ENCODE assay signal across 1 cellular context in genomic region chr22:37731804-37732471, GRCh38.
TF ChIP-seq lines count a peak whose summit lies in the region.

No MANE protein-coding gene starts in this region.

TF ChIP-seq in HepG2, 621 proteins besides CTCF, POLR2A, EP300 and RAD21 (continued from another document and continues in another):
- TF ChIP-seq ZNF800 (CRISPR knock-in tag; IDR thresholded peaks at IDR 0.05) (0 out of 2 replicates have a peak, but pooled peaks have one; percentile 44), ATF2 (CRISPR knock-in tag; IDR thresholded peaks at IDR 0.05) (no peak), ZSCAN30 (CRISPR knock-in tag; IDR thresholded peaks at IDR 0.05) (no peak), PRMT3 (CRISPR knock-in tag; IDR thresholded peaks at IDR 0.05; ENCODE audit: borderline replicate concordance, low read depth) (no peak), POGZ (CRISPR knock-in tag; IDR thresholded peaks at IDR 0.05) (peak; percentile 68), TAF1 (CRISPR knock-in tag; IDR thresholded peaks at IDR 0.05) (peak; percentile 42; the same call in 1 of the 2 replicates), BCL6 (CRISPR knock-in tag; IDR thresholded peaks at IDR 0.05) (no peak), HHEX (CRISPR knock-in tag; IDR thresholded peaks at IDR 0.05) (no peak), GABPA (IDR thresholded peaks at IDR 0.05; ENCODE audit: low read depth, low read length) (no peak), GABPA (CRISPR knock-in tag; IDR thresholded peaks at IDR 0.05; ENCODE audit: low read depth) (peak; percentile 80), TCF7 (IDR thresholded peaks at IDR 0.05; ENCODE audit: low read depth) (0 out of 2 replicates have a peak, but pooled peaks have one; percentile 5), FOSL2 (CRISPR knock-in tag; IDR thresholded peaks at IDR 0.05) (no peak), ARID5B (CRISPR knock-in tag; IDR thresholded peaks at IDR 0.05) (no peak), UBTF (CRISPR knock-in tag; IDR thresholded peaks at IDR 0.05) (peak; percentile 57), AHDC1 (CRISPR knock-in tag; IDR thresholded peaks at IDR 0.05; ENCODE audit: borderline replicate concordance) (no peak), SOX5 (CRISPR knock-in tag; IDR thresholded peaks at IDR 0.05; ENCODE audit: borderline replicate concordance) (peak; percentile 79), CREB1 (IDR thresholded peaks at IDR 0.05) (no peak), CREB1 (CRISPR knock-in tag; IDR thresholded peaks at IDR 0.05) (peak; percentile 46; the same call in 1 of the 2 replicates), ZNF343 (CRISPR knock-in tag; IDR thresholded peaks at IDR 0.05) (no peak), NONO (IDR thresholded peaks at IDR 0.05) (no peak), NONO (CRISPR knock-in tag; conservative IDR thresholded peaks at IDR 0.05) (no peak; the same call in 1 of the 2 replicates), KLF9 (CRISPR knock-in tag; IDR thresholded peaks at IDR 0.05; ENCODE audit: low read depth) (no peak), FUBP1 (CRISPR knock-in tag; IDR thresholded peaks at IDR 0.05; ENCODE audit: borderline replicate concordance) (no peak), SIN3B (IDR thresholded peaks at IDR 0.05; ENCODE audit: low read length) (no peak), CEBPB (IDR thresholded peaks at IDR 0.05; ENCODE audit: borderline replicate concordance, low read depth, low read length) (peak; percentile 57; the same call in 1 of the 2 replicates), ZFP90 (CRISPR knock-in tag; IDR thresholded peaks at IDR 0.05; ENCODE audit: borderline replicate concordance) (no peak), ZNF280D (CRISPR knock-in tag; IDR thresholded peaks at IDR 0.05) (no peak), MAX (IDR thresholded peaks at IDR 0.05) (peak; percentile 63), KLF13 (CRISPR knock-in tag; IDR thresholded peaks at IDR 0.05) (0 out of 2 replicates have a peak, but pooled peaks have one; percentile 78), KLF16 (CRISPR knock-in tag; IDR thresholded peaks at IDR 0.05) (peak in 1 of 2 experiments; percentile 88; a peak in 2 of 4 replicates), ZFP41 (CRISPR knock-in tag; IDR thresholded peaks at IDR 0.05; ENCODE audit: borderline replicate concordance) (no peak), ZBTB14 (CRISPR knock-in tag; IDR thresholded peaks at IDR 0.05) (no peak), SP2 (CRISPR knock-in tag; IDR thresholded peaks at IDR 0.05) (peak; percentile 83), ZSCAN22 (CRISPR knock-in tag; IDR thresholded peaks at IDR 0.05) (no peak), ZC3H4 (CRISPR knock-in tag; IDR thresholded peaks at IDR 0.05; ENCODE audit: borderline replicate concordance) (no peak)
